In the genomic region with DNA sequence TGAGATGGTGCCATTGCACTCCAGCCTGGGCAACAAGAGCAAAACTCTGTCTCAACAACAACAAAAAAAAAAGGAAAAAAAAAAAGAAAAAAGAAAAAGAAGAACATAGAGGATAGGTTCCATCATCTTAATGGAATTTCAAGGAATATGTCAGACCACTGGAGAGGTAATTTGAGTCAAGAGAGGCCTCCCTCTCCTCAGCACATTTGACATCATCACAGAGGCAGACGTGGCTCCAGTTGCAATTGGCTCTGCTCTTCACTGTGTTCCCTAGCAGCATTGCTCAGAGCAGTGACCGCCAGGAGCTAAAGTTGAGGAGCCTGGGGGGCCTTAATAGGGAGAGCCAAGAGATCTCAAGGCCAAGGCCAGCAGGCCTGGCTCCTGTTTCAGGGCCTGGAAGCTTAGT, we compare ENCODE assay signal across 12 cellular contexts.
A peak's percentile ranks its signal among the peaks of the same experiment; 100 is the strongest.
DNase-seq lines count a peak whose midpoint lies in the region; ATAC-seq and TF ChIP-seq lines count a peak whose summit lies in the region.
"Had no signal": no experiment of that assay in that cellular context is flagged by ENCODE, and none has a peak within 500 bp of the region (broad histone marks: within the 10 kb centered on the region; RNA-seq: fewer than 3 reads in every experiment).

No MANE protein-coding gene starts in this region.

- H3K36me3 ChIP-seq in mucosa of descending colon (ENCODE audit: low read depth) (no peaks in the 10 kb centered on the region), tibial nerve (no peaks in the 10 kb centered on the region)

- intact Hi-C loops in mucosa of descending colon (cut with DNase I, micrococcal nuclease): no loop called here

- no peaks in the 10 kb centered on the region for H3K9me3 ChIP-seq in mucosa of descending colon
- no peaks in the 10 kb centered on the region for H3K9me3 ChIP-seq in tibial nerve

- no peaks in the 10 kb centered on the region for H3K4me1 Mint-ChIP-seq in activated T-cell treated with anti-CD3 and anti-CD28 coated beads, Interleukin-2, amount 50 U/mL, for 4 hours (ENCODE audit: low read depth)
- no peaks in the 10 kb centered on the region for H3K4me1 Mint-ChIP-seq in activated naive CD8-positive, alpha-beta T cell treated with anti-CD3 and anti-CD28 coated beads, Interleukin-2, amount 50 U/mL, for 24 hours
- H3K4me1 Mint-ChIP-seq: activated CD4-positive, alpha-beta T cell treated with anti-CD3 and anti-CD28 coated beads, Interleukin-2, amount 10 ng/mL, durations not matched to agents 24 days and 14 days had no signal

- H3K36me3 Mint-ChIP-seq in activated T-cell treated with anti-CD3 and anti-CD28 coated beads, Interleukin-2, amount 50 U/mL, for 4 hours (ENCODE audit: insufficient read depth): no peaks in the 10 kb centered on the region
- no peaks in the 10 kb centered on the region for H3K36me3 Mint-ChIP-seq in activated naive CD8-positive, alpha-beta T cell treated with anti-CD3 and anti-CD28 coated beads, Interleukin-2, amount 50 U/mL, for 24 hours (ENCODE audit: low read depth)

- no peaks in the 10 kb centered on the region for H3K4me1 ChIP-seq in mucosa of descending colon (ENCODE audit: low read depth)
- H3K4me1 ChIP-seq in tibial nerve: peaks cover 0 to 31% (median 6%) of the 10 kb centered on the region in 4 donors
- H3K4me1 ChIP-seq: parathyroid adenoma had no signal

- WGBS in tibial nerve, 2 donors: 46 to 74% methylated on average over 2 of the region's 2 CpGs

- no peak overlapping the region for H3K4me3 Mint-ChIP-seq in activated T-cell treated with anti-CD3 and anti-CD28 coated beads, Interleukin-2, amount 50 U/mL, for 4 hours
- no peak overlapping the region for H3K4me3 Mint-ChIP-seq in activated naive CD8-positive, alpha-beta T cell treated with anti-CD3 and anti-CD28 coated beads, Interleukin-2, amount 50 U/mL, for 24 hours
- H3K4me3 Mint-ChIP-seq: activated CD4-positive, alpha-beta T cell treated with anti-CD3 and anti-CD28 coated beads, Interleukin-2, amount 10 ng/mL, durations not matched to agents 24 days and 14 days had no signal

- no peak for TF ChIP-seq POLR2A in tibial nerve (IDR thresholded peaks at IDR 0.05)

- no peak for ATAC-seq in mucosa of descending colon
- no peak for ATAC-seq in activated T-cell treated with anti-CD3 and anti-CD28 coated beads, Interleukin-2, amount 50 U/mL, for 4 hours
- no peak for ATAC-seq in activated naive CD8-positive, alpha-beta T cell treated with anti-CD3 and anti-CD28 coated beads, Interleukin-2, amount 50 U/mL, for 24 hours

- no peak overlapping the region for H3K4me3 ChIP-seq in fibroblast of mammary gland (ENCODE audit: control insufficient read depth, low read depth, low read length)
- no peak overlapping the region for H3K4me3 ChIP-seq in mucosa of descending colon
- H3K4me3 ChIP-seq in tibial nerve: no peak overlapping the region

- H3K9me3 Mint-ChIP-seq in activated T-cell treated with anti-CD3 and anti-CD28 coated beads, Interleukin-2, amount 50 U/mL, for 4 hours: no peaks in the 10 kb centered on the region
- H3K9me3 Mint-ChIP-seq in activated naive CD8-positive, alpha-beta T cell treated with anti-CD3 and anti-CD28 coated beads, Interleukin-2, amount 50 U/mL, for 24 hours: no peaks in the 10 kb centered on the region

- H3K27me3 Mint-ChIP-seq in activated T-cell treated with anti-CD3 and anti-CD28 coated beads, Interleukin-2, amount 50 U/mL, for 4 hours (ENCODE audit: low read depth): no peaks in the 10 kb centered on the region
- no peaks in the 10 kb centered on the region for H3K27me3 Mint-ChIP-seq in activated naive CD8-positive, alpha-beta T cell treated with anti-CD3 and anti-CD28 coated beads, Interleukin-2, amount 50 U/mL, for 24 hours
- H3K27me3 Mint-ChIP-seq: activated CD4-positive, alpha-beta T cell treated with anti-CD3 and anti-CD28 coated beads, Interleukin-2, amount 10 ng/mL, durations not matched to agents 24 days and 14 days had no signal

- peak in 1 of 2 donors; percentile 64 for TF ChIP-seq EP300 in tibial nerve (IDR thresholded peaks at IDR 0.05)

- no peak for TF ChIP-seq CTCF in fibroblast of mammary gland (conservative IDR thresholded peaks at IDR 0.05; ENCODE audit: control insufficient read depth, insufficient read depth, low read depth, low read length)
- TF ChIP-seq CTCF in mucosa of descending colon (IDR thresholded peaks at IDR 0.05): no peak
- TF ChIP-seq CTCF in tibial nerve (IDR thresholded peaks at IDR 0.05): no peak

- DNase-seq in T1000 (lab: John Stamatoyannopoulos, UW) (peak; percentile 12), fibroblast of mammary gland (ENCODE audit: low read depth) (peak; percentile 89), mucosa of descending colon (peak in 2 of 3 donors; percentile 14 to 48), tibial nerve (ENCODE audit: low spot score in 2 of 2) (peak in 1 of 2 donors; percentile 60), UCSD-AML1 (lab: John Stamatoyannopoulos, UW; ENCODE audit: unreplicated experiment) (no peak)
- no peak for DNase-seq in effector CD8-positive, alpha-beta T cell (lab: John Stamatoyannopoulos, UW)
- DNase-seq in activated T-cell treated with anti-CD3 and anti-CD28 coated beads, Interleukin-2, amount 50 U/mL, for 4 hours: no peak
- no peak for DNase-seq in activated naive CD8-positive, alpha-beta T cell treated with anti-CD3 and anti-CD28 coated beads, Interleukin-2, amount 50 U/mL, for 24 hours
- DNase-seq: activated CD4-positive, alpha-beta T cell treated with anti-CD3 and anti-CD28 coated beads, Interleukin-2, amount 10 ng/mL, durations not matched to agents 24 days and 14 days; cortex of kidney; mammary epithelial cell had no signal

- H3K27ac ChIP-seq in tibial nerve: peak overlapping the region in 3 of 4 donors; percentile 12 to 79 (median 71)
- H3K27ac ChIP-seq: parathyroid adenoma had no signal

- H3K27ac Mint-ChIP-seq in activated naive CD8-positive, alpha-beta T cell treated with anti-CD3 and anti-CD28 coated beads, Interleukin-2, amount 50 U/mL, for 24 hours: no peak overlapping the region
- H3K27ac Mint-ChIP-seq: activated CD4-positive, alpha-beta T cell treated with anti-CD3 and anti-CD28 coated beads, Interleukin-2, amount 10 ng/mL, durations not matched to agents 24 days and 14 days had no signal

- no peaks in the 10 kb centered on the region for H3K27me3 ChIP-seq in tibial nerve

Comparison
In these comparisons a context has a peak if more than half of its experiments do, and no peak if none do; other contexts are left out.
1. DNase-seq: peak in T1000 (single experiment), fibroblast of mammary gland (single experiment) and mucosa of descending colon (2 of 3); none in effector CD8-positive, alpha-beta T cell (single experiment), UCSD-AML1 (single experiment), activated T-cell treated with anti-CD3 and anti-CD28 coated beads, Interleukin-2, amount 50 U/mL, for 4 hours (single experiment) and activated naive CD8-positive, alpha-beta T cell treated with anti-CD3 and anti-CD28 coated beads, Interleukin-2, amount 50 U/mL, for 24 hours (single experiment).